Comparison of ENCODE assay signal across 9 cellular contexts in genomic region chr7:112084506-112084905, GRCh38.
DNase-seq lines count a peak whose midpoint lies in the region; ATAC-seq and TF ChIP-seq lines count a peak whose summit lies in the region.
"Had no signal": no experiment of that assay in that cellular context is flagged by ENCODE, and none has a peak within 500 bp of the region (broad histone marks: within the 10 kb centered on the region; RNA-seq: fewer than 3 reads in every experiment).

No MANE protein-coding gene starts in this region.

- H3K36me3 Mint-ChIP-seq in type B pancreatic cell (no peaks in the 10 kb centered on the region), Calu3 (ENCODE audit: insufficient read depth, unreplicated experiment) (no peaks in the 10 kb centered on the region)
- H3K36me3 Mint-ChIP-seq: IgD-negative memory B cell had no signal

- no peaks in the 10 kb centered on the region for H4K20me1 ChIP-seq in smooth muscle cell (ENCODE audit: low read depth)

- H3K4me3 Mint-ChIP-seq in type B pancreatic cell = no peak overlapping the region
- H3K4me3 Mint-ChIP-seq in Calu3 (ENCODE audit: low read depth, unreplicated experiment) = no peak overlapping the region

- TF ChIP-seq CTCF in choroid plexus epithelial cell (conservative IDR thresholded peaks at IDR 0.05; ENCODE audit: low read depth, low read length) = no peak
- no peak for TF ChIP-seq CTCF in smooth muscle cell (IDR thresholded peaks at IDR 0.05; ENCODE audit: borderline replicate concordance, insufficient read depth, poor library complexity, severe bottlenecking)
- no peak for TF ChIP-seq CTCF in type B pancreatic cell (conservative IDR thresholded peaks at IDR 0.05)
- no peak for TF ChIP-seq CTCF in Calu3 (IDR thresholded peaks at IDR 0.05; ENCODE audit: unreplicated experiment)

- peak overlapping the region; percentile 70 for H3K4me2 ChIP-seq in smooth muscle cell

- H3K27me3 ChIP-seq in smooth muscle cell (ENCODE audit: low read depth) = no peaks in the 10 kb centered on the region

- H3K79me2 ChIP-seq in smooth muscle cell (ENCODE audit: low read depth) = peaks cover 22% of the 10 kb centered on the region

- no peaks in the 10 kb centered on the region for H3K9me3 ChIP-seq in smooth muscle cell (replicated peaks; ENCODE audit: low read depth)

- H3K9ac ChIP-seq in smooth muscle cell (ENCODE audit: low read depth) = no peak overlapping the region

- H3K4me1 Mint-ChIP-seq in type B pancreatic cell (ENCODE audit: unreplicated experiment) (peaks cover 11% of the 10 kb centered on the region), Calu3 (ENCODE audit: low read depth, unreplicated experiment) (no peaks in the 10 kb centered on the region)

- peak overlapping the region; percentile 49 for H2AFZ ChIP-seq in smooth muscle cell (ENCODE audit: low read depth)

- CTCF ChIA-PET in Calu3 (lab: Charles Lee) = no interaction called here

- ATAC-seq in GM19372 (IDR thresholded peaks at IDR 0.05; ENCODE audit: low read depth, unreplicated experiment) (peak; percentile 60), HG03025 (IDR thresholded peaks at IDR 0.05; ENCODE audit: low FRiP score, unreplicated experiment) (peak; percentile 57)

- no TSS peak for BruUV-seq in Calu3 (replicated peaks; lab: Mats Ljungman, UMichigan)

- no peaks in the 10 kb centered on the region for H3F3A ChIP-seq in smooth muscle cell (ENCODE audit: low read depth)

- H3K27me3 Mint-ChIP-seq in type B pancreatic cell = no peaks in the 10 kb centered on the region
- no peaks in the 10 kb centered on the region for H3K27me3 Mint-ChIP-seq in Calu3 (ENCODE audit: unreplicated experiment)

- no peaks in the 10 kb centered on the region for H3K36me3 ChIP-seq in smooth muscle cell (ENCODE audit: low read depth)

- no peak overlapping the region for H3K27ac Mint-ChIP-seq in type B pancreatic cell
- H3K27ac Mint-ChIP-seq in Calu3 (ENCODE audit: unreplicated experiment) = no peak overlapping the region
- H3K27ac Mint-ChIP-seq: IgD-negative memory B cell had no signal

- peaks cover 17% of the 10 kb centered on the region for H3K4me1 ChIP-seq in smooth muscle cell (ENCODE audit: low read depth)

- H3K4me3 ChIP-seq in choroid plexus epithelial cell (ENCODE audit: low read depth, low read length) = no peak overlapping the region
- no peak overlapping the region for H3K4me3 ChIP-seq in smooth muscle cell

- intact Hi-C loops in Calu3 (cut with micrococcal nuclease; ENCODE audit: unreplicated experiment) = loop anchor here (10.0 kb wide), 1 partner anchor 300 kb away; no protein-coding TSS in a partner anchor

- peak; percentile 78 for DNase-seq in choroid plexus epithelial cell (ENCODE audit: low read depth)
- DNase-seq in smooth muscle cell (lab: John Stamatoyannopoulos, UW; ENCODE audit: unreplicated experiment) = no peak
- DNase-seq in D341Med (ENCODE audit: low spot score) = no peak
- DNase-seq in stimulated activated CD4-positive, alpha-beta T cell treated with anti-CD3 and anti-CD28 coated beads, Interleukin-15, amount 100 ng/mL, for 24 hours = no peak
- no peak for DNase-seq in type B pancreatic cell (ENCODE audit: extremely low spot score, unreplicated experiment)
- DNase-seq in Calu3 = no peak

- WGBS in smooth muscle cell (ENCODE audit: low lambda C conversion rate) = 44% methylated on average over 3 of the region's 3 CpGs

- H3K9me3 Mint-ChIP-seq in type B pancreatic cell (no peaks in the 10 kb centered on the region), Calu3 (ENCODE audit: low read depth, unreplicated experiment) (no peaks in the 10 kb centered on the region)

- peak overlapping the region; percentile 75 for H3K27ac ChIP-seq in smooth muscle cell (ENCODE audit: low read depth)
